ENCODE assay signal across 28 cellular contexts in the genomic region with DNA sequence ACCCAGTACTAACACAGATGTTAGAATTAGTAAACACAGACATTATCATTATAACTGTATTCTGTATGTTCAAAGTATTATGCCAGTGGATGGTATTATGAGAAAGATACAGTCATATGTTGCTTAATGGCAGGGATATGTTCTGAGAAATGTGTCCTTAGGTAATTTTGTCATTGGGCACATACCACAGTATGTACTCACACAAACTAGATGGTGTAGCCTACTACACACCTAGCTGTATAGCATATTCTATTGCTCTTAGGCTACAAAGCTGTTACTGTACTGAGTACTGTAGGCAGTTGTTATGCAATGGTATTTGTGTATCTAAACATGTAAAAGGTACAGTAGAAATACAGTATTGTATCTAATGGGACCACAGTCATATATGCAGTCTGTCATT.
"Had no signal": no experiment of that assay in that cellular context is flagged by ENCODE, and none has a peak within 500 bp of the region (broad histone marks: within the 10 kb centered on the region; RNA-seq: fewer than 3 reads in every experiment).

No MANE protein-coding gene starts in this region.

- H3K4me3 Mint-ChIP-seq: activated CD4-positive, alpha-beta memory T cell treated with anti-CD3 and anti-CD28 coated beads, Interleukin-2, amount 10 ng/mL, durations not matched to agents 7 days and 5 days; activated CD4-positive, alpha-beta T cell treated with anti-CD3 and anti-CD28 coated beads for 36 hours; activated CD8-positive, alpha-beta memory T cell treated with anti-CD3 and anti-CD28 coated beads, Interleukin-2, amount 10 ng/mL, durations not matched to agents 7 days and 5 days; activated naive CD8-positive, alpha-beta T cell treated with anti-CD3 and anti-CD28 coated beads for 36 hours; activated T-cell treated with anti-CD3 and anti-CD28 coated beads, Interleukin-2, amount 50 U/mL, for 72 hours; activated T-helper 17 cell treated with anti-CD3 and anti-CD28 coated beads, Interleukin-2, amount 50 U/mL, for 72 hours; T-helper 1 cell treated with Interleukin-12 subunit alpha and Interleukin-12 subunit beta and Interleukin-4 antibody, amounts not matched to agents 30 μg/mL and 1 μg/mL, for 36 hours; T-helper 2 cell treated with Interferon-gamma antibody and Interleukin-4, amounts not matched to agents 5 μg/mL and 100 μg/mL, for 36 hours had no signal

- H3K36me3 ChIP-seq: brain microvascular endothelial cell, SJSA1 had no signal

- H3K9me3 ChIP-seq: SJSA1, SK-N-SH had no signal

- H3K27me3 ChIP-seq: brain microvascular endothelial cell, SJSA1 had no signal

- DNase-seq: activated CD4-positive, alpha-beta memory T cell treated with anti-CD3 and anti-CD28 coated beads, Interleukin-2, amount 10 ng/mL, durations not matched to agents 7 days and 5 days; activated CD4-positive, alpha-beta T cell treated with anti-CD3 and anti-CD28 coated beads for 36 hours; activated CD8-positive, alpha-beta memory T cell treated with anti-CD3 and anti-CD28 coated beads for 24 hours; activated CD8-positive, alpha-beta memory T cell treated with anti-CD3 and anti-CD28 coated beads, Interleukin-2, amount 10 ng/mL, durations not matched to agents 7 days and 5 days; activated CD8-positive, alpha-beta memory T cell treated with anti-CD3 and anti-CD28 coated beads, Interleukin-2, amount 50 U/mL, for 48 hours; activated effector memory CD4-positive, alpha-beta T cell treated with anti-CD3 and anti-CD28 coated beads, Interleukin-2, amount 50 U/mL, for 16 hours; activated naive CD4-positive, alpha-beta T cell; activated naive CD4-positive, alpha-beta T cell treated with anti-CD3 and anti-CD28 coated beads, Interleukin-2, amount 50 U/mL, for 16 hours; activated naive CD8-positive, alpha-beta T cell treated with anti-CD3 and anti-CD28 coated beads for 36 hours; activated T-cell treated with anti-CD3 and anti-CD28 coated beads, Interleukin-2, amount 50 U/mL, for 72 hours; amniotic stem cell; aorta; brain microvascular endothelial cell; NCI-H1105; NCI-H1436; NCI-H1694; NCI-H1930; NCI-H345; NCI-H524 treated with DMSO at 0.1 percent for 48 hours; SHP77 treated with DMSO at 0.1 percent for 48 hours; SK-N-SH had no signal

- ATAC-seq: activated CD4-positive, alpha-beta T cell treated with anti-CD3 and anti-CD28 coated beads for 36 hours; activated CD8-positive, alpha-beta memory T cell treated with anti-CD3 and anti-CD28 coated beads, Interleukin-2, amount 10 ng/mL, durations not matched to agents 7 days and 5 days; activated T-cell treated with anti-CD3 and anti-CD28 coated beads, Interleukin-2, amount 50 U/mL, for 72 hours; activated T-helper 17 cell treated with anti-CD3 and anti-CD28 coated beads, Interleukin-2, amount 50 U/mL, for 72 hours; K562; Panc1 had no signal

- H3K27me3 Mint-ChIP-seq: activated CD4-positive, alpha-beta memory T cell treated with anti-CD3 and anti-CD28 coated beads, Interleukin-2, amount 10 ng/mL, durations not matched to agents 7 days and 5 days; activated CD4-positive, alpha-beta T cell treated with anti-CD3 and anti-CD28 coated beads for 36 hours; activated CD8-positive, alpha-beta memory T cell treated with anti-CD3 and anti-CD28 coated beads, Interleukin-2, amount 10 ng/mL, durations not matched to agents 7 days and 5 days; activated naive CD8-positive, alpha-beta T cell treated with anti-CD3 and anti-CD28 coated beads for 36 hours had no signal

- FAIRE-seq: K562, TTC549 had no signal

- H3K4me1 Mint-ChIP-seq: activated T-helper 17 cell treated with anti-CD3 and anti-CD28 coated beads, Interleukin-2, amount 50 U/mL, for 72 hours had no signal

- H3K4me1 ChIP-seq: SJSA1 had no signal

- H3K4me3 ChIP-seq: K562, SJSA1 had no signal

- H3K4me2 ChIP-seq: SK-N-SH had no signal

- H3K27ac ChIP-seq: brain microvascular endothelial cell, SJSA1 had no signal

- H3K9ac ChIP-seq: SK-N-SH had no signal
